Comparison of ENCODE assay signal across 33 cellular contexts in genomic region chr20:48781634-48782033, GRCh38. TPM values are rescaled to one million over a fixed set of nuclear protein-coding genes. Genes with fewer than 3 reads are reported as not detected.
DNase-seq lines count a peak whose midpoint lies in the region; ATAC-seq, FAIRE-seq and TF ChIP-seq lines count a peak whose summit lies in the region.
"Had no signal": no experiment of that assay in that cellular context is flagged by ENCODE, and none has a peak within 500 bp of the region (broad histone marks: within the 10 kb centered on the region; RNA-seq: fewer than 3 reads in every experiment).

No MANE protein-coding gene starts in this region.

- no TSS peak for BruUV-seq in PC-9 (replicated peaks; lab: Mats Ljungman, UMichigan)

- no peaks in the 10 kb centered on the region for H3K9me3 Mint-ChIP-seq in CD8-positive, alpha-beta memory T cell
- peaks cover 6% of the 10 kb centered on the region for H3K9me3 Mint-ChIP-seq in neural crest cell
- H3K9me3 Mint-ChIP-seq: T-cell had no signal

- no peaks in the 10 kb centered on the region for H4K20me1 ChIP-seq in PC-9 (ENCODE audit: insufficient read depth)

- peaks cover 9 to 24% (median 15%) of the 10 kb centered on the region in 3 donors for H3K36me3 Mint-ChIP-seq in CD8-positive, alpha-beta memory T cell
- H3K36me3 Mint-ChIP-seq in T-helper 17 cell (ENCODE audit: low read depth) (peaks cover 3% of the 10 kb centered on the region), neural crest cell (ENCODE audit: low read depth) (peaks cover 15% of the 10 kb centered on the region)

- CTCF ChIA-PET in CD8-positive, alpha-beta memory T cell (lab: Charles Lee): no interaction called here
- CTCF ChIA-PET in PC-9 (lab: Charles Lee): no interaction called here

- WGBS in esophagus squamous epithelium, 2 donors: 17 to 31% methylated on average over 1 of the region's 1 CpG

- POLR2A ChIA-PET in CD8-positive, alpha-beta memory T cell (lab: Charles Lee): interaction anchor here (1.4 kb wide), 1 partner anchor 21 kb away, joined by 3 read pairs; no protein-coding TSS in a partner anchor
- POLR2A ChIA-PET in PC-9 (lab: Charles Lee; ENCODE audit: unreplicated experiment): interaction anchor here (0.7 kb wide), 1 partner anchor 63 kb away, joined by 3 read pairs; no protein-coding TSS in a partner anchor

- no peaks in the 10 kb centered on the region for H3K27me3 ChIP-seq in CD8-positive, alpha-beta memory T cell (ENCODE audit: insufficient read depth, low read length, poor library complexity, severe bottlenecking)
- peaks cover 0 to 14% (median 0%) of the 10 kb centered on the region in 4 donors for H3K27me3 ChIP-seq in esophagus squamous epithelium
- peaks cover 16% of the 10 kb centered on the region; the same call in 1 of the 2 replicates for H3K27me3 ChIP-seq in PC-9 (ENCODE audit: insufficient read depth, low read depth)
- H3K27me3 ChIP-seq: ascending aorta, cardiac muscle cell, esophagus muscularis mucosa, MG63 had no signal

- no peaks in the 10 kb centered on the region for H3K36me3 ChIP-seq in CD8-positive, alpha-beta memory T cell (ENCODE audit: insufficient read depth, low read length)
- H3K36me3 ChIP-seq in esophagus squamous epithelium (no peaks in the 10 kb centered on the region), PC-9 (ENCODE audit: low read depth) (no peaks in the 10 kb centered on the region), kidney (ENCODE audit: control insufficient read depth in 1 of 2, insufficient read depth in 2 of 2, low read length in 2 of 2) (no peaks in the 10 kb centered on the region)
- H3K36me3 ChIP-seq: ascending aorta, cardiac muscle cell, esophagus muscularis mucosa, MG63, prostate gland, sigmoid colon, suprapubic skin had no signal

- no peaks in the 10 kb centered on the region for H3K27me3 Mint-ChIP-seq in CD8-positive, alpha-beta memory T cell
- H3K27me3 Mint-ChIP-seq in T-helper 17 cell (no peaks in the 10 kb centered on the region), neural crest cell (ENCODE audit: low read depth) (no peaks in the 10 kb centered on the region)
- H3K27me3 Mint-ChIP-seq: CD4-positive, alpha-beta memory T cell; T-cell had no signal

- DNase-seq in NOMO-1 treated with dmso at 0.1 percent for 144 hours (lab: John Stamatoyannopoulos, UW; ENCODE audit: unreplicated experiment) (peak; percentile 4), NOMO-1 treated with DMSO at 0.1 percent for 48 hours (lab: John Stamatoyannopoulos, UW; ENCODE audit: unreplicated experiment) (no peak), T-helper 17 cell (no peak), neural crest cell (ENCODE audit: low read depth, low spot score) (no peak), esophagus squamous epithelium (lab: John Stamatoyannopoulos, UW) (no peak), PC-9 (no peak), kidney (no peak)
- no peak for DNase-seq in CD8-positive, alpha-beta memory T cell
- DNase-seq: activated CD4-positive, CD25-positive, alpha-beta regulatory T cell treated with anti-CD3 and anti-CD28 coated beads, Interleukin-2, amount 50 U/mL, for 72 hours; activated naive CD4-positive, alpha-beta T cell treated with anti-CD3 and anti-CD28 coated beads, Interleukin-2, amount 50 U/mL, for 16 hours; CD4-positive, alpha-beta memory T cell; DMS153; endodermal cell; foreskin melanocyte; left cardiac atrium; MG63; NCI-H2029; NCI-H526; sigmoid colon; stimulated activated CD4-positive, alpha-beta T cell treated with anti-CD3 and anti-CD28 coated beads, Interleukin-4, amount 100 ng/mL, for 4 hours; stimulated activated naive CD4-positive, alpha-beta T cell; T-cell had no signal

- intact Hi-C loops in esophagus squamous epithelium (cut with DNase I): no loop called here
- intact Hi-C loops in PC-9 (cut with micrococcal nuclease; ENCODE audit: unreplicated experiment): no loop called here
- intact Hi-C loops in kidney (cut with DNase I): no loop called here

- no peak overlapping the region for H3K9ac ChIP-seq in kidney (ENCODE audit: low read length in 2 of 2)

- no peak for TF ChIP-seq POLR2A in esophagus squamous epithelium (IDR thresholded peaks at IDR 0.05)

- no peak for FAIRE-seq in kidney (lab: Jason Lieb, UNC)
- FAIRE-seq: G401.6, RCC 7860, TTC549 had no signal

- H3K4me1 Mint-ChIP-seq in CD8-positive, alpha-beta memory T cell: peaks cover 0 to 22% (median 16%) of the 10 kb centered on the region in 3 donors
- peaks cover 49% of the 10 kb centered on the region for H3K4me1 Mint-ChIP-seq in T-helper 17 cell
- H3K4me1 Mint-ChIP-seq in neural crest cell: peaks cover 28% of the 10 kb centered on the region
- H3K4me1 Mint-ChIP-seq: endodermal cell had no signal

- H3K4me2 ChIP-seq in PC-9: no peak overlapping the region

- H2AFZ ChIP-seq in PC-9: no peak overlapping the region

- peaks cover 65% of the 10 kb centered on the region for H3K4me1 ChIP-seq in CD8-positive, alpha-beta memory T cell (ENCODE audit: insufficient read depth, low read length)
- H3K4me1 ChIP-seq in esophagus squamous epithelium (peaks cover 0 to 40% (median 4%) of the 10 kb centered on the region in 3 donors), PC-9 (replicated peaks; ENCODE audit: insufficient read depth) (no peaks in the 10 kb centered on the region), kidney (ENCODE audit: control insufficient read depth in 1 of 2, insufficient read depth in 1 of 2, low read depth in 1 of 2, low read length in 2 of 2) (peaks cover 0 to 2% of the 10 kb centered on the region in 2 donors)
- H3K4me1 ChIP-seq: prostate gland had no signal

- no peak overlapping the region for H3K4me3 ChIP-seq in CD8-positive, alpha-beta memory T cell (ENCODE audit: low read length)
- H3K4me3 ChIP-seq in esophagus squamous epithelium (no peak overlapping the region), PC-9 (no peak overlapping the region), kidney (ENCODE audit: low read length in 2 of 2) (no peak overlapping the region)
- H3K4me3 ChIP-seq: ascending aorta, cardiac muscle cell, coronary artery, esophagus muscularis mucosa, MG63, prostate gland, sigmoid colon, suprapubic skin had no signal

- TF ChIP-seq CTCF in neural crest cell (conservative IDR thresholded peaks at IDR 0.05) (no peak), esophagus squamous epithelium (IDR thresholded peaks at IDR 0.05) (no peak), PC-9 (conservative IDR thresholded peaks at IDR 0.05) (no peak), kidney (IDR thresholded peaks at IDR 0.05; ENCODE audit: borderline replicate concordance, extremely low read depth, insufficient read depth) (no peak)

- H3K27ac ChIP-seq in CD8-positive, alpha-beta memory T cell (ENCODE audit: low read depth, low read length): no peak overlapping the region
- H3K27ac ChIP-seq in esophagus squamous epithelium (no peak overlapping the region), PC-9 (no peak overlapping the region), kidney (ENCODE audit: low read depth in 2 of 2, low read length in 2 of 2) (no peak overlapping the region)
- H3K27ac ChIP-seq: 22Rv1, ascending aorta, cardiac muscle cell, coronary artery, esophagus muscularis mucosa, prostate gland, sigmoid colon, suprapubic skin had no signal

- H3F3A ChIP-seq in PC-9 (ENCODE audit: insufficient read depth, low read depth): no peaks in the 10 kb centered on the region

- peak overlapping the region in 5 of 7 donors; percentile 8 to 47 (median 31) for H3K4me3 Mint-ChIP-seq in CD8-positive, alpha-beta memory T cell
- H3K4me3 Mint-ChIP-seq in T-helper 17 cell (peak overlapping the region; percentile 9), neural crest cell (peak overlapping the region; percentile 14)
- H3K4me3 Mint-ChIP-seq: endodermal cell, T-cell had no signal

- no peaks in the 10 kb centered on the region for H3K79me2 ChIP-seq in PC-9 (ENCODE audit: low read depth)

- H3K27ac Mint-ChIP-seq in CD8-positive, alpha-beta memory T cell: peak overlapping the region in 1 of 8 donors; percentile 83
- H3K27ac Mint-ChIP-seq in T-helper 17 cell (no peak overlapping the region), neural crest cell (ENCODE audit: unreplicated experiment) (no peak overlapping the region)
- H3K27ac Mint-ChIP-seq: endodermal cell, T-cell had no signal

- no peaks in the 10 kb centered on the region for H3K9me3 ChIP-seq in CD8-positive, alpha-beta memory T cell (ENCODE audit: low read length)
- H3K9me3 ChIP-seq in T-helper 17 cell (ENCODE audit: control insufficient read depth, low read length, poor library complexity, severe bottlenecking): no peaks in the 10 kb centered on the region
- no peaks in the 10 kb centered on the region for H3K9me3 ChIP-seq in esophagus squamous epithelium
- 0 out of 2 replicates have a peak, but pooled peaks cover 5% of the 10 kb centered on the region for H3K9me3 ChIP-seq in PC-9 (ENCODE audit: insufficient read depth, low read depth)
- no peaks in the 10 kb centered on the region for H3K9me3 ChIP-seq in kidney (ENCODE audit: control insufficient read depth in 1 of 2, low read length in 2 of 2)
- H3K9me3 ChIP-seq: ascending aorta, prostate gland, suprapubic skin had no signal

- no peaks in the 10 kb centered on the region for H3K9me2 ChIP-seq in PC-9 (ENCODE audit: insufficient read depth)

- ATAC-seq in T-helper 17 cell: no peak
- ATAC-seq: HCT116, left cardiac atrium, T-cell had no signal

RNA-seq across cellular contexts. Expression of gene PREX1, which starts 46.2 kb away (rescaled TPM):
- 10 to 100 TPM; 90.0 to 90.5 TPM for total RNA-seq in CD8-positive, alpha-beta memory T cell
- polyA plus RNA-seq in CD8-positive, alpha-beta memory T cell: 89.5 TPM
- total RNA-seq in T-helper 17 cell (100 to 1,000 TPM; 188 to 200 TPM), neural crest cell (72.4 and 73.7 TPM in 2 replicates), esophagus squamous epithelium (10 to 100 TPM in 2 of 4 donors, 1 to 10 TPM in 2; 4.9 to 25.9 (median 8.9) TPM), PC-9 (2021) (3.3 and 4.3 TPM in 2 replicates), kidney (38.2 TPM)
- 8.5 TPM for polyA plus RNA-seq in kidney (ENCODE audit: insufficient read depth, low read depth, low replicate concordance)
